In the genomic region with DNA sequence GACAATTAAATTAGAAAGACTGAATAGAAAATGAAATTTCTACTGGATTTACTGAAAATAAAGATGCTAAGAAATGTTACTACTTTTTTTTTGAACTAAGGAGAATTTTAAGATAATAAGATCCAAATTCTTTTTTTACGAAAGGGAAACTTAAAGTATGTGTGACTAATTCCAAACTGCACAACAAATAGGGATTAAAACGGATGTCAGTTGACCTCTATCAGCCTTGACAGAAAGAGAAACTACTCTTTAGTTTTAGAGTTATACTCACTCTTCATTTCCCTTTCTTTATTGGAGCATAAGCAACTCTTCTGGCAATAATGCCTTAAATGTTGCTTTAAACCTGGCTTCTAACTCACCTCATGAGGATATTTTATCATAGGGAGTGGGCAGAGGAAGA, we compare ENCODE assay signal across 19 cellular contexts.
DNase-seq lines count a peak whose midpoint lies in the region; ATAC-seq and TF ChIP-seq lines count a peak whose summit lies in the region.
"Had no signal": no experiment of that assay in that cellular context is flagged by ENCODE, and none has a peak within 500 bp of the region (broad histone marks: within the 10 kb centered on the region; RNA-seq: fewer than 3 reads in every experiment).

No MANE protein-coding gene starts in this region.

- H4K8ac ChIP-seq in IMR-90 (ENCODE audit: low read depth in 2 of 2, low read length in 2 of 2): peak overlapping the region; percentile 14 to 56; a peak in 2 of 4 replicates

- peak overlapping the region; percentile 50 for H2BK20ac ChIP-seq in IMR-90 (ENCODE audit: low read depth, low read length)

- H3K36me3 Mint-ChIP-seq in activated T-helper 1 cell treated with anti-CD3 and anti-CD28 coated beads, Interleukin-12 subunit alpha, Interleukin-12 subunit beta, Interleukin-2, Interleukin-4 antibody, amounts not matched to agents 30 ng/mL and 10 ng/mL and 1 ng/mL, durations not matched to agents 14 hours and 24 hours and 36 hours (ENCODE audit: low read depth): no peaks in the 10 kb centered on the region

- POLR2A ChIA-PET in IMR-90 (lab: Charles Lee; ENCODE audit: unreplicated experiment): no interaction called here

- peak overlapping the region; percentile 66 for H3K14ac ChIP-seq in IMR-90 (replicated peaks; ENCODE audit: low read depth, low read length)

- H3K4me3 ChIP-seq in ACC112 (ENCODE audit: low read depth, low read length): peak overlapping the region; percentile 67
- no peak overlapping the region for H3K4me3 ChIP-seq in IMR-90 (ENCODE audit: insufficient read depth, low read depth, low read length)
- H3K4me3 ChIP-seq in adipocyte (ENCODE audit: low read length): peak overlapping the region; percentile 57
- H3K4me3 ChIP-seq in gastrocnemius medialis: no peak overlapping the region
- H3K4me3 ChIP-seq: A549, GM23338 had no signal

- H2BK5ac ChIP-seq in IMR-90 (ENCODE audit: low read depth, low read length, poor library complexity, severe bottlenecking): peak overlapping the region; percentile 70

- 0 out of 3 replicates have a peak overlapping the region, but pooled peaks have one; percentile 64 for H2BK15ac ChIP-seq in IMR-90 (ENCODE audit: low read depth, low read length)

- H2AFZ ChIP-seq in ACC112 (ENCODE audit: low read length, unreplicated experiment) (peak overlapping the region; percentile 64), IMR-90 (replicated peaks; ENCODE audit: low read length, poor library complexity) (no peak overlapping the region)
- H2AFZ ChIP-seq: GM23338 had no signal

- no CpG with 5 or more reads among the region's 2 CpGs for WGBS in IMR-90 (ENCODE audit: extremely low coverage in 2 of 2, insufficient read length in 1 of 2), 2 experiments

- in situ Hi-C loops in IMR-90 (cut with MboI; ENCODE audit: low sequenced_read_pairs): no loop called here
- in situ Hi-C loops in gastrocnemius medialis (cut with MboI; ENCODE audit: low sequenced_read_pairs in 4 of 4): no loop called here

- no peak for TF ChIP-seq RAD21 in IMR-90 (IDR thresholded peaks at IDR 0.05; ENCODE audit: low read length)

- H3K36me3 ChIP-seq in ACC112 (ENCODE audit: insufficient read depth, low read length): no peaks in the 10 kb centered on the region
- H3K36me3 ChIP-seq in IMR-90 (ENCODE audit: control insufficient read depth, insufficient read depth, low read length): no peaks in the 10 kb centered on the region
- H3K36me3 ChIP-seq in adipocyte (ENCODE audit: control insufficient read depth, insufficient read depth, low read length, severe bottlenecking): no peaks in the 10 kb centered on the region
- no peaks in the 10 kb centered on the region for H3K36me3 ChIP-seq in gastrocnemius medialis
- H3K36me3 ChIP-seq: BE2C had no signal

- no peaks in the 10 kb centered on the region for H4K20me1 ChIP-seq in IMR-90 (ENCODE audit: insufficient read depth, low read length)

- no TSS peak for BruUV-seq in IMR-90 (replicated peaks; lab: Mats Ljungman, UMichigan)

- no peak overlapping the region; the same call in 1 of the 2 replicates for H4K91ac ChIP-seq in IMR-90 (ENCODE audit: insufficient read depth, low read depth, low read length)

- intact Hi-C loops in IMR-90 (cut with micrococcal nuclease): loop anchor here (5.0 kb wide), 2 partner anchors 202 to 272 kb away; a partner anchor contains a TSS
- intact Hi-C loops in activated T-helper 1 cell treated with anti-CD3 and anti-CD28 coated beads, Interleukin-12 subunit alpha, Interleukin-12 subunit beta, Interleukin-2, Interleukin-4 antibody, amounts not matched to agents 30 ng/mL and 10 ng/mL and 1 ng/mL, durations not matched to agents 14 hours and 24 hours and 36 hours (cut with micrococcal nuclease): no loop called here
- intact Hi-C loops in gastrocnemius medialis (cut with DNase I; ENCODE audit: low total_unique reads): no loop called here

- H3K27me3 ChIP-seq in ACC112 (ENCODE audit: insufficient read depth, low read length) (no peaks in the 10 kb centered on the region), IMR-90 (ENCODE audit: control insufficient read depth, insufficient read depth, low read length) (no peaks in the 10 kb centered on the region), adipocyte (replicated peaks; ENCODE audit: control insufficient read depth, insufficient read depth, low read length) (no peaks in the 10 kb centered on the region), gastrocnemius medialis (no peaks in the 10 kb centered on the region)
- H3K27me3 ChIP-seq: BE2C had no signal

- no peaks in the 10 kb centered on the region for H3K79me2 ChIP-seq in ACC112 (ENCODE audit: control insufficient read depth, insufficient read depth, low read length, unreplicated experiment)

- peak overlapping the region; percentile 92 for H3K18ac ChIP-seq in IMR-90 (ENCODE audit: low read depth, low read length)

- no peaks in the 10 kb centered on the region for H3K27me3 Mint-ChIP-seq in activated T-helper 1 cell treated with anti-CD3 and anti-CD28 coated beads, Interleukin-12 subunit alpha, Interleukin-12 subunit beta, Interleukin-2, Interleukin-4 antibody, amounts not matched to agents 30 ng/mL and 10 ng/mL and 1 ng/mL, durations not matched to agents 14 hours and 24 hours and 36 hours (ENCODE audit: insufficient read depth)

- peak overlapping the region; percentile 10; the same call in 1 of the 2 replicates for H3K4ac ChIP-seq in IMR-90 (ENCODE audit: low read depth, low read length)

- dilution Hi-C loops in IMR-90 (cut with HindIII; ENCODE audit: low sequenced_read_pairs, unreplicated experiment): no loop called here

- H2AK5ac ChIP-seq in IMR-90 (ENCODE audit: low read depth, low read length): no peak overlapping the region

- no peak for TF ChIP-seq POLR2A in IMR-90 (IDR thresholded peaks at IDR 0.05; ENCODE audit: low read depth, low read length)
- TF ChIP-seq POLR2A in gastrocnemius medialis (IDR thresholded peaks at IDR 0.05): no peak

- no peaks in the 10 kb centered on the region for H3K4me1 Mint-ChIP-seq in activated T-helper 1 cell treated with anti-CD3 and anti-CD28 coated beads, Interleukin-12 subunit alpha, Interleukin-12 subunit beta, Interleukin-2, Interleukin-4 antibody, amounts not matched to agents 30 ng/mL and 10 ng/mL and 1 ng/mL, durations not matched to agents 14 hours and 24 hours and 36 hours (ENCODE audit: low read depth)
- H3K4me1 Mint-ChIP-seq: GM23338 had no signal

- no peak overlapping the region for H3K56ac ChIP-seq in IMR-90 (ENCODE audit: extremely low read depth, insufficient read depth, low read length)

- CTCF ChIA-PET in IMR-90 (lab: Yijun Ruan, JAX): no interaction called here

- no peak overlapping the region; the same call in 1 of the 2 replicates for H3K23ac ChIP-seq in IMR-90 (ENCODE audit: low read depth, low read length)

- TF ChIP-seq CTCF in IMR-90 (conservative IDR thresholded peaks at IDR 0.05; ENCODE audit: low read depth, low read length) (no peak), gastrocnemius medialis (IDR thresholded peaks at IDR 0.05 in 4 of 5, conservative IDR thresholded peaks at IDR 0.05 in 1 of 5) (no peak)

- H3K9me3 ChIP-seq in IMR-90 (ENCODE audit: control insufficient read depth, insufficient read depth, low read length): no peaks in the 10 kb centered on the region
- no peaks in the 10 kb centered on the region for H3K9me3 ChIP-seq in adipocyte (ENCODE audit: control insufficient read depth, low read length)
- no peaks in the 10 kb centered on the region for H3K9me3 ChIP-seq in gastrocnemius medialis
- H3K9me3 ChIP-seq: A549, BE2C, SK-N-SH had no signal

- no peaks in the 10 kb centered on the region for H3K9me3 Mint-ChIP-seq in activated T-helper 1 cell treated with anti-CD3 and anti-CD28 coated beads, Interleukin-12 subunit alpha, Interleukin-12 subunit beta, Interleukin-2, Interleukin-4 antibody, amounts not matched to agents 30 ng/mL and 10 ng/mL and 1 ng/mL, durations not matched to agents 14 hours and 24 hours and 36 hours
- H3K9me3 Mint-ChIP-seq: GM23338 had no signal

- no peak for ATAC-seq in IMR-90 (ENCODE audit: low read depth)
- no peak for ATAC-seq in HG02798 (IDR thresholded peaks at IDR 0.05; ENCODE audit: poor library complexity, unreplicated experiment)
- ATAC-seq in gastrocnemius medialis: no peak
- ATAC-seq: A549, GM23338, HCT116, PC-3 had no signal

- 0 out of 2 replicates have a peak, but pooled peaks cover 2% of the 10 kb centered on the region for H3K9me1 ChIP-seq in IMR-90 (ENCODE audit: insufficient read depth, low read length)

- no peak overlapping the region for H2AK9ac ChIP-seq in IMR-90 (replicated peaks; ENCODE audit: low read depth, low read length, poor library complexity)

- H3K27ac Mint-ChIP-seq in activated T-helper 1 cell treated with anti-CD3 and anti-CD28 coated beads, Interleukin-12 subunit alpha, Interleukin-12 subunit beta, Interleukin-2, Interleukin-4 antibody, amounts not matched to agents 30 ng/mL and 10 ng/mL and 1 ng/mL, durations not matched to agents 14 hours and 24 hours and 36 hours: no peak overlapping the region
- H3K27ac Mint-ChIP-seq: GM23338 had no signal

- DNase-seq in IMR-90 (no peak), adipocyte (ENCODE audit: low read depth) (peak; percentile 53), iris pigment epithelial cell (ENCODE audit: low read depth) (peak; percentile 30), gastrocnemius medialis (no peak)
- DNase-seq in activated T-helper 1 cell treated with anti-CD3 and anti-CD28 coated beads, Interleukin-12 subunit alpha, Interleukin-12 subunit beta, Interleukin-2, Interleukin-4 antibody, amounts not matched to agents 30 ng/mL and 10 ng/mL and 1 ng/mL, durations not matched to agents 14 hours and 24 hours and 36 hours (ENCODE audit: low spot score): no peak
- DNase-seq: BE2C, NCI-H1092, NCI-H1436, NCI-H1930, NCI-H526, PC-3, RPMI8226, SK-N-SH, T-helper 2 cell had no signal

- no peaks in the 10 kb centered on the region for H3K79me1 ChIP-seq in IMR-90 (ENCODE audit: low read depth in 1 of 2, low read length in 2 of 2)

- H3K27ac ChIP-seq in ACC112 (ENCODE audit: low read depth, low read length): peak overlapping the region; percentile 18; the same call in 1 of the 2 replicates
- no peak overlapping the region for H3K27ac ChIP-seq in IMR-90 (ENCODE audit: insufficient read depth, low read length)
- H3K27ac ChIP-seq in gastrocnemius medialis: no peak overlapping the region
- H3K27ac ChIP-seq: A549 had no signal

- peak overlapping the region; percentile 36; the same call in 1 of the 2 replicates for H2BK120ac ChIP-seq in IMR-90 (ENCODE audit: low read depth, low read length)

- H3K4me2 ChIP-seq in IMR-90 (ENCODE audit: low read depth, low read length): peak overlapping the region; percentile 44; the same call in 1 of the 2 replicates
- H3K4me2 ChIP-seq: A549, GM23338, SK-N-SH had no signal

- H3K9ac ChIP-seq in IMR-90 (ENCODE audit: low read depth, low read length) (no peak overlapping the region), adipocyte (ENCODE audit: low read length) (no peak overlapping the region)
- H3K9ac ChIP-seq: SK-N-SH had no signal

- H3K4me3 Mint-ChIP-seq in activated T-helper 1 cell treated with anti-CD3 and anti-CD28 coated beads, Interleukin-12 subunit alpha, Interleukin-12 subunit beta, Interleukin-2, Interleukin-4 antibody, amounts not matched to agents 30 ng/mL and 10 ng/mL and 1 ng/mL, durations not matched to agents 14 hours and 24 hours and 36 hours: no peak overlapping the region
- H3K4me3 Mint-ChIP-seq: GM23338 had no signal

- H4K5ac ChIP-seq in IMR-90 (ENCODE audit: low read depth, low read length): peak overlapping the region; percentile 70; the same call in 1 of the 2 replicates

- H3K4me1 ChIP-seq in ACC112 (ENCODE audit: control insufficient read depth, insufficient read depth, low read length, unreplicated experiment) (peaks cover 14% of the 10 kb centered on the region), IMR-90 (ENCODE audit: control insufficient read depth, insufficient read depth, low read length) (peaks cover 6% of the 10 kb centered on the region), adipocyte (ENCODE audit: control insufficient read depth, insufficient read depth, low read length) (peaks cover 24% of the 10 kb centered on the region), gastrocnemius medialis (no peaks in the 10 kb centered on the region)
- H3K4me1 ChIP-seq: BE2C had no signal

Comparison
In these comparisons a context has a peak if more than half of its experiments do, and no peak if none do; other contexts are left out.
1. H3K4me3 ChIP-seq: peak in ACC112 (single experiment) and adipocyte (single experiment); none in IMR-90 (single experiment) and gastrocnemius medialis (0 of 4).
2. DNase-seq: peak in adipocyte (single experiment) and iris pigment epithelial cell (single experiment); none in IMR-90 (single experiment), activated T-helper 1 cell treated with anti-CD3 and anti-CD28 coated beads, Interleukin-12 subunit alpha, Interleukin-12 subunit beta, Interleukin-2, Interleukin-4 antibody, amounts not matched to agents 30 ng/mL and 10 ng/mL and 1 ng/mL, durations not matched to agents 14 hours and 24 hours and 36 hours (single experiment) and gastrocnemius medialis (0 of 2).